In the genomic region with DNA sequence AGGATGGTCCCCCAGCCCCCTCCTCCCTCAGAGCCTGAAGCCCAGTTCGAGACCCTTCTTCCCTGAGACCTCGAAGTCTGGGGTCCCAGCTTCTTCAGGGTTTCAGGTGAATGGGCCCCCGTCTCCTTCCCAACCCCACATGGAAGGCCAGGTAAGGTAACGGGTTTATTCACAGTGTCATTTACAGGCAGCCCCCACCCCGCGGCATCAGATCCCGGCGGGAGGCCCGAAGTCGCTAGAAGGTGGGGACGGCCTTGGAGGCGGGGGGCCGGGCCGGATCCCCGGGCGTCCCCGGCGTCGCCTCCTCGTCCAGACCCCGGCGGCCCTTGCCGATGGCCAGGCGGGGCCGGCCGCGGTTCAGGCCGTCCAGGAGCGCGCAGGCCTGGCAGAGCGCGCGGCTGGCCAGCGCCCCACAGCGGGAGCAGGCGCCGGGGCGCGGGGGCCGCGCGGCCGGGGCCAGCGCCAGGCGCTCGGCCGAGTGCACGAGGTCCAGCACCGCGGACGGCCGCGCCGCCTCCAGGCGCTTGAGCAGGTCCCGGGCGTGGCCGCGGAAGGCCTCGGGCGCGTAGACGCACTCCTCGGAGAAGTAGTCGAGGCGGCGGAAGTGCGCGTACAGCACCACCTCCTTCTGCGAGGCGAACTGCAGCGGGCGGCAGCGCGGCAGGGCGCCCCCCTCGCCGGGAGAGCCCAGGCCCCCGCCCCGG, we compare ENCODE assay signal across 10 cellular contexts. TPM values are rescaled to one million over a fixed set of nuclear protein-coding genes. Genes with fewer than 3 reads are reported as not detected.
DNase-seq lines count a peak whose midpoint lies in the region; ATAC-seq lines count a peak whose summit lies in the region.
"Had no signal": no experiment of that assay in that cellular context is flagged by ENCODE, and none has a peak within 500 bp of the region (broad histone marks: within the 10 kb centered on the region; RNA-seq: fewer than 3 reads in every experiment).

No MANE protein-coding gene starts in this region.

- no peaks in the 10 kb centered on the region for H3K9me3 ChIP-seq in aorta (ENCODE audit: control insufficient read depth, low read length)
- H3K9me3 ChIP-seq: SJCRH30 had no signal

- in situ Hi-C loops in KBM-7 (cut with MboI; ENCODE audit: low pct_unique_long_range_greater_than_20kb, low sequenced_read_pairs), result no loop called here

- DNase-seq in stimulated activated naive CD4-positive, alpha-beta T cell (lab: John Stamatoyannopoulos, UW), result peak in 5 of 6 experiments; percentile 5 to 35 (median 35)
- DNase-seq in stimulated activated naive CD4-positive, alpha-beta T cell treated with Interleukin-2 at 50 U/mL for 16 hours (lab: John Stamatoyannopoulos, UW), result no peak
- DNase-seq in mucosa of gallbladder (ENCODE audit: low spot score), result peak; percentile 42
- DNase-seq in aorta, result peak; percentile 65 to 82
- no peak for DNase-seq in KBM-7
- DNase-seq in cortex of kidney (lab: John Stamatoyannopoulos, UW), result no peak
- DNase-seq in GDM1 (lab: John Stamatoyannopoulos, UW), result no peak
- DNase-seq: naive B cell, SJCRH30 had no signal

- H3K4me3 ChIP-seq in aorta (ENCODE audit: low read length in 2 of 2), result no peak overlapping the region
- H3K4me3 ChIP-seq: SJCRH30 had no signal

- no peaks in the 10 kb centered on the region for H3K27me3 ChIP-seq in aorta (ENCODE audit: control insufficient read depth in 1 of 2, insufficient read depth in 2 of 2, low read length in 1 of 2)
- H3K27me3 ChIP-seq: SJCRH30 had no signal

- no peaks in the 10 kb centered on the region for H3K36me3 ChIP-seq in aorta (ENCODE audit: control insufficient read depth in 1 of 2, insufficient read depth in 2 of 2, low read length in 1 of 2)

- peaks cover 2% of the 10 kb centered on the region for H3K27me3 Mint-ChIP-seq in dendritic cell treated with granulocyte-macrophage colony-stimulating factor and Interleukin-4, amounts not matched to agents 40 ng/mL and 50 ng/mL, for 4 days
- H3K27me3 Mint-ChIP-seq: naive B cell had no signal

- peaks cover 38% of the 10 kb centered on the region for H3K4me1 Mint-ChIP-seq in dendritic cell treated with granulocyte-macrophage colony-stimulating factor and Interleukin-4, amounts not matched to agents 40 ng/mL and 50 ng/mL, for 4 days (ENCODE audit: low read depth)

- no peak overlapping the region for H3K27ac Mint-ChIP-seq in dendritic cell treated with granulocyte-macrophage colony-stimulating factor and Interleukin-4, amounts not matched to agents 40 ng/mL and 50 ng/mL, for 4 days

- intact Hi-C loops in dendritic cell treated with granulocyte-macrophage colony-stimulating factor and Interleukin-4, amounts not matched to agents 40 ng/mL and 50 ng/mL, for 4 days (cut with micrococcal nuclease), result no loop called here
- intact Hi-C loops in aorta (cut with DNase I), result no loop called here

- H3K27ac ChIP-seq in aorta (ENCODE audit: low read depth in 1 of 2, low read length in 2 of 2), result no peak overlapping the region
- H3K27ac ChIP-seq: SJCRH30 had no signal

- H3K9me3 Mint-ChIP-seq in dendritic cell treated with granulocyte-macrophage colony-stimulating factor and Interleukin-4, amounts not matched to agents 40 ng/mL and 50 ng/mL, for 4 days, result no peaks in the 10 kb centered on the region
- H3K9me3 Mint-ChIP-seq: naive B cell had no signal

- peak overlapping the region; percentile 14 for H3K4me3 Mint-ChIP-seq in dendritic cell treated with granulocyte-macrophage colony-stimulating factor and Interleukin-4, amounts not matched to agents 40 ng/mL and 50 ng/mL, for 4 days

- WGBS in aorta, 2 donors, result 59 to 63% methylated on average over 80 of the region's 80 CpGs

- H3K4me1 ChIP-seq in aorta (ENCODE audit: control insufficient read depth in 1 of 2, insufficient read depth in 2 of 2, low read length in 2 of 2), result no peaks in the 10 kb centered on the region
- H3K4me1 ChIP-seq: SJCRH30 had no signal

- peaks cover 64% of the 10 kb centered on the region for H3K36me3 Mint-ChIP-seq in dendritic cell treated with granulocyte-macrophage colony-stimulating factor and Interleukin-4, amounts not matched to agents 40 ng/mL and 50 ng/mL, for 4 days (ENCODE audit: low read depth)

- peak; percentile 59 for ATAC-seq in aorta (ENCODE audit: low FRiP score)

RNA-seq across cellular contexts. Expression of a gene that starts 9.7 kb away (rescaled TPM):
- total RNA-seq in mucosa of gallbladder, result 12.1 TPM
- total RNA-seq in aorta, result 1 to 10 TPM; 4.1 to 5.4 TPM
- polyA plus RNA-seq in aorta, result 1 to 10 TPM; 1.1 to 2.6 TPM

RNA-seq across cellular contexts. Expression of a gene that starts 15.8 kb away (rescaled TPM):
- total RNA-seq in mucosa of gallbladder (0.63 TPM), aorta (under 1 TPM; 0.57 to 0.71 TPM)
- under 1 TPM in 1 of 2 donors, not detected in 1; 0.10 TPM for polyA plus RNA-seq in aorta
- total RNA-seq: SJCRH30 had no signal

RNA-seq across cellular contexts. Expression of a gene that starts 26.2 kb away (rescaled TPM):
- total RNA-seq in mucosa of gallbladder (6.3 TPM), aorta (10 to 100 TPM; 10.4 to 11.5 TPM)
- 1 to 10 TPM; 1.1 to 6.3 TPM for polyA plus RNA-seq in aorta
- total RNA-seq: SJCRH30 had no signal

RNA-seq across cellular contexts. Expression of a gene that starts 33.6 kb away (rescaled TPM):
- total RNA-seq in mucosa of gallbladder, result 2.0 TPM
- not detected for total RNA-seq in aorta
- under 1 TPM in 1 of 2 donors, not detected in 1; 0.36 TPM for polyA plus RNA-seq in aorta
- total RNA-seq: SJCRH30 had no signal

RNA-seq across cellular contexts. Expression of a gene that starts 43.6 kb away (rescaled TPM):
- total RNA-seq in mucosa of gallbladder, result 3.5 TPM
- total RNA-seq in aorta, result 1 to 10 TPM; 3.0 to 4.5 TPM
- polyA plus RNA-seq in aorta, result 1 to 10 TPM in 1 of 2 donors, under 1 TPM in 1; 0.97 to 2.3 TPM
- total RNA-seq: SJCRH30 had no signal

Comparison
In these comparisons a context has a peak if more than half of its experiments do, and no peak if none do; other contexts are left out.
1. DNase-seq: peak in stimulated activated naive CD4-positive, alpha-beta T cell (5 of 6), mucosa of gallbladder (single experiment) and aorta (2 of 2); none in stimulated activated naive CD4-positive, alpha-beta T cell treated with Interleukin-2 at 50 U/mL for 16 hours (single experiment), KBM-7 (single experiment), cortex of kidney (single experiment) and GDM1 (single experiment).